ENCODE assay signal across 8 cellular contexts in the genomic region with DNA sequence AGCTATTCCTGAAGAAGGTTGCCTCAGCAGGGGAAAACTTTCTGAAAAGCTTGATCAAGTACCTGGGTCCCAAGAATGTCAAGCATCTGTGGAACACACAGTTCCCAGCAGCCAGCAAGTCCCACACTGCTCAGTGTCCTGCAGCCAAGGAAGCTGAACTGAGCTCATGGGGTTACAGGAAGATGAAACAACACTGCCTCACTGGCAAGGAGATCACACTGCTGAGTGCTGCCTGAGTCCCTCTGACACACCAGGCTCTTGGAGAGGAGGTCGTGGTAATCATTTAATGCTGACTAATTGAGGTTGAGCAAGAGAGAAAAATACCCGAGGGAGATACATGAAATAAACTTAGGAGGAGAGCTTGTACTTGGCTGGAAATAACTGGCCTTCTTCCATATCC.
DNase-seq lines count a peak whose midpoint lies in the region; FAIRE-seq and TF ChIP-seq lines count a peak whose summit lies in the region.

No MANE protein-coding gene starts in this region.

- peak; percentile 96 for FAIRE-seq in astrocyte (lab: Jason Lieb, UNC)

- POLR2A ChIA-PET in AG04449 (lab: Yijun Ruan, JAX): interaction anchor here (0.7 to 1.6 kb wide), 6 partner anchors 10 to 140 kb away, joined by 3 to 7 read pairs (median 5); partner anchors contain the start of genes DCAF6, MPC2 and MPZL1

- peak overlapping the region; percentile 52 for H3K4me2 ChIP-seq in astrocyte (ENCODE audit: low read length)

- H3K4me3 Mint-ChIP-seq in astrocyte (ENCODE audit: unreplicated experiment) (no peak overlapping the region), immature natural killer cell (no peak overlapping the region)

- H3K79me2 ChIP-seq in astrocyte (ENCODE audit: insufficient read depth, low read length): no peaks in the 10 kb centered on the region

- DNase-seq in AG04449 (ENCODE audit: low read depth, low spot score): peak; percentile 96
- peak; percentile 94 for DNase-seq in astrocyte (ENCODE audit: low read depth)
- no peak for DNase-seq in cerebellar nuclear complex (lab: John Stamatoyannopoulos, UW)
- DNase-seq in immature natural killer cell: no peak
- DNase-seq in GM19240 (ENCODE audit: insufficient read length, low spot score): no peak

- H3K27me3 Mint-ChIP-seq in astrocyte (ENCODE audit: low read depth, unreplicated experiment): no peaks in the 10 kb centered on the region
- H3K27me3 Mint-ChIP-seq in immature natural killer cell (ENCODE audit: low read depth in 3 of 3): peaks cover 0 to 3% (median 1%) of the 10 kb centered on the region in 3 donors

- CTCF ChIA-PET in AG04449 (lab: Yijun Ruan, JAX): interaction anchor here (0.8 to 1.5 kb wide), 6 partner anchors 21 to 140 kb away, joined by 3 to 7 read pairs (median 4); partner anchors contain the start of genes MPC2 and MPZL1

- H3K27ac ChIP-seq in HUES48 (ENCODE audit: low read depth, low read length): peak overlapping the region; percentile 34
- H3K27ac ChIP-seq in astrocyte (ENCODE audit: low read depth, low read length): peak overlapping the region; percentile 59
- H3K27ac ChIP-seq in iPS-20b (ENCODE audit: low read length): peak overlapping the region; percentile 10
- H3K27ac ChIP-seq in skin epidermis: peak overlapping the region in 17 of 21 experiments; percentile 14 to 78 (median 52)

- peak overlapping the region; percentile 5 for H3K27ac Mint-ChIP-seq in astrocyte (ENCODE audit: unreplicated experiment)
- peak overlapping the region in 1 of 6 donors; percentile 0 for H3K27ac Mint-ChIP-seq in immature natural killer cell

- no peaks in the 10 kb centered on the region for H3K36me3 ChIP-seq in HUES48 (ENCODE audit: control insufficient read depth, insufficient read depth, low read length)
- no peaks in the 10 kb centered on the region for H3K36me3 ChIP-seq in astrocyte (ENCODE audit: insufficient read depth, low read length)
- no peaks in the 10 kb centered on the region for H3K36me3 ChIP-seq in iPS-20b (ENCODE audit: insufficient read depth, low read depth, low read length)

- no peaks in the 10 kb centered on the region for H3K9me3 Mint-ChIP-seq in astrocyte (ENCODE audit: unreplicated experiment)
- no peaks in the 10 kb centered on the region for H3K9me3 Mint-ChIP-seq in immature natural killer cell

- peaks cover 26% of the 10 kb centered on the region for H3K4me1 Mint-ChIP-seq in astrocyte (ENCODE audit: low read depth, unreplicated experiment)
- H3K4me1 Mint-ChIP-seq in immature natural killer cell: no peaks in the 10 kb centered on the region

- H3K36me3 Mint-ChIP-seq in astrocyte (ENCODE audit: low read depth, unreplicated experiment) (peaks cover 14% of the 10 kb centered on the region), immature natural killer cell (peaks cover 0 to 5% (median 0%) of the 10 kb centered on the region in 3 donors)

- TF ChIP-seq CTCF in AG04449 (IDR thresholded peaks at IDR 0.05; ENCODE audit: insufficient read depth, low read length, missing control alignments): peak; percentile 15
- no peak for TF ChIP-seq CTCF in astrocyte (IDR thresholded peaks at IDR 0.05; ENCODE audit: insufficient read depth, low read depth, low read length)

- H2AFZ ChIP-seq in astrocyte (ENCODE audit: low read depth, low read length): no peak overlapping the region

- H3K27me3 ChIP-seq in HUES48 (ENCODE audit: control insufficient read depth, insufficient read depth, low read length) (no peaks in the 10 kb centered on the region), astrocyte (ENCODE audit: insufficient read depth, low read length) (no peaks in the 10 kb centered on the region), iPS-20b (ENCODE audit: insufficient read depth, low read length) (no peaks in the 10 kb centered on the region)

- peaks cover 3% of the 10 kb centered on the region for H4K20me1 ChIP-seq in astrocyte (ENCODE audit: insufficient read depth, low read length)

- H3K9me3 ChIP-seq in HUES48 (ENCODE audit: control insufficient read depth, insufficient read depth, low read length): no peaks in the 10 kb centered on the region
- H3K9me3 ChIP-seq in astrocyte (ENCODE audit: insufficient read depth, low read depth, low read length): no peaks in the 10 kb centered on the region
- no peaks in the 10 kb centered on the region for H3K9me3 ChIP-seq in iPS-20b (ENCODE audit: insufficient read depth, low read depth, low read length)

- H3K4me1 ChIP-seq in HUES48 (ENCODE audit: control insufficient read depth, insufficient read depth, low read length) (peaks cover 15% of the 10 kb centered on the region), astrocyte (ENCODE audit: insufficient read depth, low read length) (peaks cover 19% of the 10 kb centered on the region), iPS-20b (ENCODE audit: insufficient read depth, low read length) (peaks cover 15% of the 10 kb centered on the region; the same call in 1 of the 2 replicates)

- no peak overlapping the region for H3K4me3 ChIP-seq in AG04449 (ENCODE audit: low read depth, low read length)
- H3K4me3 ChIP-seq in HUES48 (ENCODE audit: low read depth, low read length): no peak overlapping the region
- H3K4me3 ChIP-seq in astrocyte (ENCODE audit: insufficient read depth, low read depth, low read length): no peak overlapping the region
- H3K4me3 ChIP-seq in iPS-20b (ENCODE audit: low read length): no peak overlapping the region
- H3K4me3 ChIP-seq in skin epidermis: no peak overlapping the region

- H3K9ac ChIP-seq in HUES48 (ENCODE audit: low read depth, low read length) (no peak overlapping the region), astrocyte (ENCODE audit: low read length) (peak overlapping the region; percentile 37), iPS-20b (ENCODE audit: low read depth, low read length) (no peak overlapping the region; the same call in 1 of the 2 replicates)

Comparison
In these comparisons a context has a peak if more than half of its experiments do, and no peak if none do; other contexts are left out.
1. DNase-seq: peak in AG04449 (single experiment) and astrocyte (single experiment); none in cerebellar nuclear complex (0 of 2), immature natural killer cell (0 of 3) and GM19240 (single experiment).
2. Peak in every context shown above with its lines, with median percentiles within 50 percentile points of each other: H3K27ac ChIP-seq.